8 cellular contexts compared by ENCODE assay signal in the genomic region with DNA sequence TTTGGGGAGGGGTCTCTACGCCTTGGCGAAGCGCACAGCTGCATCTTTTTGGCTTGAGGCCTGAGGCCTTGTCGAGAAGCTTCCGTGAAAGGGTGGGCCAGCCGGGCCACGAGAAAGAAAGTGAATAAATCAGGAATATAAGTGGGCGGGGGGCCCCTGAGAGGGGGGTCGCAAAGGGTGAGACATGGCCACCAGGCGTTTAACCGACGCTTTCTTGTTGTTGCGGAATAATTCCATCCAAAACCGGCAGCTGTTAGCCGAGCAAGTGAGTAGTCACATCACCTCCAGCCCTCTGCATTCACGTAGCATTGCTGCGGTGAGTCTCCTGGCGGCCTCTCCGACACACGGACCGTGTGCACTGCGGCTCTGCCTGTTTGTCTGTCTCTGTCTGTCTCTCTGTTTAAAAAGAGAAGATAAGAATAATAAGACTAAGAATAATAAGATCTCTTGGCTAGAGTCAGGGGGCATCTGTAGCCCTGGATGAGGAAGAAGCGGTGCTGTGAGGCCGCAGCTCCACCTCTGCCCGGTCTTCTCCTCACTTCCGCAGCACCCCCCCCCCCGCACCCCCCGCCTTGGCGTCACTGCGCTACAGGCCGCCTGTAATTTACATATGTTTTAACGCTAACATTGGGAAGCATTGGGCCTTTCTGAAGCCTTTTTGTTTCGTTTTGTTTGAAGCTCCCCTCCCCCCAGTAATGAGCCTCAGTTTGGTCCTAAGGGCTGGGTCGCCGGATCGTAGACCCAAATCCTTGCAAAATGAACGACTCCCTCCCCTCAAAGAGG.
DNase-seq lines count a peak whose midpoint lies in the region; ATAC-seq and TF ChIP-seq lines count a peak whose summit lies in the region.

No MANE protein-coding gene starts in this region.

- POLR2A ChIA-PET in RWPE1 (lab: Yijun Ruan, JAX; ENCODE audit: low non-redundant PET), result interaction anchor here (0.6 to 1.4 kb wide), 8 partner anchors 8 to 422 kb away, joined by 3 to 7 read pairs (median 3); no protein-coding TSS in a partner anchor

- H3K9ac ChIP-seq in BLaER1 treated with 17β-estradiol and CSF1 and Interleukin-3, amounts not matched to agents 10 nM and 100 nM, result peak overlapping the region; percentile 84 to 96 (median 95)

- H3K27me3 ChIP-seq in BLaER1 treated with 17β-estradiol and CSF1 and Interleukin-3, amounts not matched to agents 10 nM and 100 nM, result peaks cover 8 to 20% (median 16%) of the 10 kb centered on the region in 11 experiments; a peak in 21 of 22 replicates
- no peaks in the 10 kb centered on the region for H3K27me3 ChIP-seq in tibial artery

- no peak for TF ChIP-seq CTCF in RWPE1 (conservative IDR thresholded peaks at IDR 0.05; ENCODE audit: low read depth)
- peak; percentile 2 for TF ChIP-seq CTCF in foreskin fibroblast (IDR thresholded peaks at IDR 0.05; ENCODE audit: low read depth, low read length)
- no peak for TF ChIP-seq CTCF in nephron (IDR thresholded peaks at IDR 0.05; ENCODE audit: unreplicated experiment in 3 of 3)
- TF ChIP-seq CTCF in tibial artery (IDR thresholded peaks at IDR 0.05), result no peak

- peak; percentile 97 for DNase-seq in RWPE1 (ENCODE audit: low spot score)
- peak; percentile 67 for DNase-seq in activated naive CD4-positive, alpha-beta T cell treated with Interleukin-2 at 50 U/mL for 16 hours
- peak; percentile 57 to 82 for DNase-seq in foreskin fibroblast
- peak in 1 of 2 donors; percentile 32 for DNase-seq in tibial artery

- H3K4me2 ChIP-seq in BLaER1 treated with 17β-estradiol and CSF1 and Interleukin-3, amounts not matched to agents 10 nM and 100 nM, result peak overlapping the region; percentile 91 to 99 (median 98)

- no peaks in the 10 kb centered on the region for H3K9me3 Mint-ChIP-seq in nephron

- H3K4me3 Mint-ChIP-seq in nephron, result peak overlapping the region; percentile 98 to 100 (median 99)

- no peaks in the 10 kb centered on the region for H3K9me3 ChIP-seq in BLaER1 treated with 17β-estradiol and CSF1 and Interleukin-3, amounts not matched to agents 10 nM and 100 nM (replicated peaks in 1 of 11)
- no peaks in the 10 kb centered on the region for H3K9me3 ChIP-seq in tibial artery

- TF ChIP-seq POLR2A in GM19099 (IDR thresholded peaks at IDR 0.05; ENCODE audit: extremely low read depth, insufficient read length, low read depth), result peak; percentile 70

- peaks cover 9 to 28% (median 19%) of the 10 kb centered on the region in 11 experiments; a peak in 20 of 22 replicates for H3K36me3 ChIP-seq in BLaER1 treated with 17β-estradiol and CSF1 and Interleukin-3, amounts not matched to agents 10 nM and 100 nM
- no peaks in the 10 kb centered on the region for H3K36me3 ChIP-seq in tibial artery

- peaks cover 32 to 50% (median 39%) of the 10 kb centered on the region in 10 experiments for H3K4me1 ChIP-seq in BLaER1 treated with 17β-estradiol and CSF1 and Interleukin-3, amounts not matched to agents 10 nM and 100 nM
- peaks cover 0 to 75% (median 47%) of the 10 kb centered on the region in 4 donors for H3K4me1 ChIP-seq in tibial artery

- H4K20me1 ChIP-seq in BLaER1 treated with 17β-estradiol and CSF1 and Interleukin-3, amounts not matched to agents 10 nM and 100 nM, result peaks cover 20 to 45% (median 34%) of the 10 kb centered on the region in 11 experiments

- no peaks in the 10 kb centered on the region for H3K27me3 Mint-ChIP-seq in nephron (ENCODE audit: low read depth)

- H3K4me1 Mint-ChIP-seq in nephron, result peaks cover 41% of the 10 kb centered on the region

- H3K27ac ChIP-seq in BLaER1 treated with 17β-estradiol and CSF1 and Interleukin-3, amounts not matched to agents 10 nM and 100 nM, result peak overlapping the region; percentile 81 to 94 (median 89)
- peak overlapping the region; percentile 87 for H3K27ac ChIP-seq in RWPE1
- peak overlapping the region; percentile 88 to 91 for H3K27ac ChIP-seq in tibial artery

- intact Hi-C loops in tibial artery (cut with DNase I; ENCODE audit: low total_unique reads), result loop anchor here (1.0 to 2.0 kb wide), 2 partner anchors 40 to 415 kb away; a partner anchor contains a TSS

- peak overlapping the region; percentile 95 to 99 (median 99) for H3K27ac Mint-ChIP-seq in nephron

- CTCF ChIA-PET in RWPE1 (lab: Yijun Ruan, JAX), result interaction anchor here (0.6 to 2.2 kb wide), 13 partner anchors 12 to 1071 kb away, joined by 3 to 14 read pairs (median 4); a partner anchor contains a TSS

- ATAC-seq in HG03521 (IDR thresholded peaks at IDR 0.05; ENCODE audit: unreplicated experiment), result peak; percentile 41

- no peaks in the 10 kb centered on the region for H3K36me3 Mint-ChIP-seq in nephron (ENCODE audit: low read depth)

- peak overlapping the region; percentile 84 to 100 (median 97) for H3K4me3 ChIP-seq in BLaER1 treated with 17β-estradiol and CSF1 and Interleukin-3, amounts not matched to agents 10 nM and 100 nM
- peak overlapping the region; percentile 83 to 98 for H3K4me3 ChIP-seq in foreskin fibroblast (ENCODE audit: low read depth in 1 of 2, low read length in 2 of 2)
- H3K4me3 ChIP-seq in tibial artery, result peak overlapping the region; percentile 72 to 92
